ENCODE assay signal across 16 cellular contexts in genomic region chr17:82594571-82594970, GRCh38. TPM values are rescaled to one million over a fixed set of nuclear protein-coding genes. Genes with fewer than 3 reads are reported as not detected.
DNase-seq lines count a peak whose midpoint lies in the region; ATAC-seq, FAIRE-seq and TF ChIP-seq lines count a peak whose summit lies in the region.
"Had no signal": no experiment of that assay in that cellular context is flagged by ENCODE, and none has a peak within 500 bp of the region (broad histone marks: within the 10 kb centered on the region; RNA-seq: fewer than 3 reads in every experiment).

No MANE protein-coding gene starts in this region.

- H3K36me3 ChIP-seq in Panc1 (ENCODE audit: control insufficient read depth, insufficient read depth, low read length) (peaks cover 4% of the 10 kb centered on the region; the same call in 1 of the 2 replicates), K562 (ENCODE audit: control insufficient read depth, insufficient read depth, low read length) (peaks cover 89% of the 10 kb centered on the region; the same call in 2 of the 3 replicates)

- TF ChIP-seq EP300 in K562 (IDR thresholded peaks at IDR 0.05; ENCODE audit: low read length): no peak

- no peak for FAIRE-seq in K562 (lab: Jason Lieb, UNC)

- POLR2A ChIA-PET in activated CD4-positive, alpha-beta T cell treated with anti-CD3 and anti-CD28 coated beads, Interleukin-2, amount 10 ng/mL, durations not matched to agents 7 days and 5 days (lab: Charles Lee): no interaction called here
- POLR2A ChIA-PET in Panc1 (lab: Charles Lee) (interaction anchor here (0.6 to 0.7 kb wide), 2 partner anchors 54 to 362 kb away, joined by 8 to 9 read pairs; no protein-coding TSS in a partner anchor), K562 (lab: Yijun Ruan, JAX) (interaction anchor here (0.6 kb wide), 2 partner anchors 9 to 49 kb away, joined by 4 read pairs; no protein-coding TSS in a partner anchor)

- H3K27ac Mint-ChIP-seq in activated CD4-positive, alpha-beta T cell treated with anti-CD3 and anti-CD28 coated beads, Interleukin-2, amount 10 ng/mL, durations not matched to agents 7 days and 5 days: peak overlapping the region; percentile 88
- H3K27ac Mint-ChIP-seq in nephron progenitor cell: peak overlapping the region; percentile 57

- no peak overlapping the region for H3K9ac ChIP-seq in K562 (ENCODE audit: insufficient read depth in 1 of 2, low read depth in 2 of 2, low read length in 2 of 2)

- no peak for DNase-seq in activated CD4-positive, alpha-beta T cell treated with anti-CD3 and anti-CD28 coated beads, Interleukin-2, amount 10 ng/mL, durations not matched to agents 7 days and 5 days
- DNase-seq in activated CD4-positive, alpha-beta T cell treated with anti-CD3 and anti-CD28 coated beads for 4 hours: no peak
- DNase-seq in Panc1 (ENCODE audit: low read depth, low spot score): no peak
- no peak for DNase-seq in K562 (ENCODE audit: extremely low read depth in 1 of 4, low spot score in 3 of 4)
- no peak for DNase-seq in nephron progenitor cell
- DNase-seq in epidermal melanocyte (ENCODE audit: insufficient read length, low spot score): no peak
- no peak for DNase-seq in GM03348 (ENCODE audit: low spot score)
- DNase-seq: activated CD4-positive, CD25-positive, alpha-beta regulatory T cell; activated T-cell treated with anti-CD3 and anti-CD28 coated beads, Interleukin-2, amount 50 U/mL, for 1 hour; aorta; COR-L47; KG1; SW 1271 had no signal

- CTCF ChIA-PET in activated CD4-positive, alpha-beta T cell treated with anti-CD3 and anti-CD28 coated beads, Interleukin-2, amount 10 ng/mL, durations not matched to agents 7 days and 5 days (lab: Charles Lee): interaction anchor here (1.0 kb wide), 1 partner anchor 15 kb away, joined by 3 read pairs; no protein-coding TSS in a partner anchor
- CTCF ChIA-PET in Panc1 (lab: Charles Lee) (interaction anchor here (0.7 kb wide), 1 partner anchor 187 kb away, joined by 4 read pairs; no protein-coding TSS in a partner anchor), K562 (lab: Yijun Ruan, JAX; ENCODE audit: low intra/inter-chr PET ratio) (no interaction called here)

- H3K4me3 Mint-ChIP-seq in activated CD4-positive, alpha-beta T cell treated with anti-CD3 and anti-CD28 coated beads, Interleukin-2, amount 10 ng/mL, durations not matched to agents 7 days and 5 days: peak overlapping the region; percentile 72
- H3K4me3 Mint-ChIP-seq in nephron progenitor cell: no peak overlapping the region

- no peak overlapping the region for H3K4me2 ChIP-seq in K562 (ENCODE audit: insufficient read depth, low read length)

- peaks cover 49% of the 10 kb centered on the region for H3K4me1 Mint-ChIP-seq in activated CD4-positive, alpha-beta T cell treated with anti-CD3 and anti-CD28 coated beads, Interleukin-2, amount 10 ng/mL, durations not matched to agents 7 days and 5 days
- peaks cover 38% of the 10 kb centered on the region for H3K4me1 Mint-ChIP-seq in nephron progenitor cell

- peaks cover 20% of the 10 kb centered on the region for H3K79me2 ChIP-seq in K562 (ENCODE audit: control insufficient read depth, insufficient read depth, low read length)

- no peak overlapping the region for H2AFZ ChIP-seq in K562 (ENCODE audit: low read depth, low read length)

- no peak for TF ChIP-seq CTCF in Panc1 (IDR thresholded peaks at IDR 0.05)
- no peak for TF ChIP-seq CTCF in K562 (IDR thresholded peaks at IDR 0.05 in 2 of 3, conservative IDR thresholded peaks at IDR 0.05 in 1 of 3; ENCODE audit: insufficient read depth in 2 of 3, low read depth in 1 of 3, low read length in 3 of 3)
- TF ChIP-seq CTCF in nephron progenitor cell (IDR thresholded peaks at IDR 0.05): no peak

- intact Hi-C loops in Panc1 (cut with micrococcal nuclease; ENCODE audit: unreplicated experiment): no loop called here
- intact Hi-C loops in K562 (cut with micrococcal nuclease): no loop called here

- 94% methylated on average over 11 of the region's 11 CpGs for WGBS in K562 (ENCODE audit: insufficient coverage, low coverage, missing lambda C conversion rate)

- ATAC-seq in Panc1: no peak
- ATAC-seq in K562: no peak
- no peak for ATAC-seq in GM21825 (IDR thresholded peaks at IDR 0.05; ENCODE audit: unreplicated experiment)
- ATAC-seq: gastroesophageal sphincter had no signal

- TF ChIP-seq POLR2A in K562 (conservative IDR thresholded peaks at IDR 0.05): no peak

- no peaks in the 10 kb centered on the region for H3K27me3 Mint-ChIP-seq in activated CD4-positive, alpha-beta T cell treated with anti-CD3 and anti-CD28 coated beads, Interleukin-2, amount 10 ng/mL, durations not matched to agents 7 days and 5 days
- peaks cover 4% of the 10 kb centered on the region for H3K27me3 Mint-ChIP-seq in nephron progenitor cell (ENCODE audit: low read depth, poor library complexity)

- in situ Hi-C loops in Panc1 (cut with HindIII; ENCODE audit: low pct_unique_long_range_greater_than_20kb, low sequenced_read_pairs) (no loop called here), K562 (cut with MboI) (no loop called here)

- no peaks in the 10 kb centered on the region for H3K9me3 Mint-ChIP-seq in activated CD4-positive, alpha-beta T cell treated with anti-CD3 and anti-CD28 coated beads, Interleukin-2, amount 10 ng/mL, durations not matched to agents 7 days and 5 days
- no peaks in the 10 kb centered on the region for H3K9me3 Mint-ChIP-seq in nephron progenitor cell

- TF ChIP-seq RAD21 in K562 (CRISPR knock-in tag; conservative IDR thresholded peaks at IDR 0.05 in 1 of 2, IDR thresholded peaks at IDR 0.05 in 1 of 2): no peak

- no peaks in the 10 kb centered on the region for H4K20me1 ChIP-seq in K562 (replicated peaks; ENCODE audit: control insufficient read depth, insufficient read depth, low read length)

- H3K4me1 ChIP-seq in Panc1 (ENCODE audit: control insufficient read depth, insufficient read depth, low read length): peaks cover 19% of the 10 kb centered on the region
- peaks cover 0 to 39% of the 10 kb centered on the region in 2 experiments; a peak in 2 of 5 replicates for H3K4me1 ChIP-seq in K562 (replicated peaks in 1 of 2; ENCODE audit: control insufficient read depth in 2 of 2, insufficient read depth in 2 of 2, low read length in 2 of 2)

- TSS peak; percentile 6 for BruUV-seq in Panc1 (replicated peaks; lab: Mats Ljungman, UMichigan)
- BruUV-seq in K562 (replicated peaks; lab: Mats Ljungman, UMichigan): no TSS peak

- no peak overlapping the region for H3K27ac ChIP-seq in Panc1 (ENCODE audit: low read length)
- no peak overlapping the region for H3K27ac ChIP-seq in K562 (ENCODE audit: extremely low read depth, low read depth, low read length)
- H3K27ac ChIP-seq: epithelial cell of prostate had no signal

- H3K9me1 ChIP-seq in K562 (ENCODE audit: control insufficient read depth, insufficient read depth, low read length): peaks cover 6% of the 10 kb centered on the region

- H3K9me3 ChIP-seq in Panc1 (ENCODE audit: control insufficient read depth, insufficient read depth, low read depth, low read length): no peaks in the 10 kb centered on the region
- H3K9me3 ChIP-seq in K562 (replicated peaks; ENCODE audit: control insufficient read depth, insufficient read depth, low read depth, low read length): no peaks in the 10 kb centered on the region
- H3K9me3 ChIP-seq: gastroesophageal sphincter had no signal

- H3K27me3 ChIP-seq in Panc1 (ENCODE audit: control insufficient read depth, insufficient read depth, low read length): no peaks in the 10 kb centered on the region
- no peaks in the 10 kb centered on the region for H3K27me3 ChIP-seq in K562 (ENCODE audit: control insufficient read depth in 2 of 2, insufficient read depth in 2 of 2, low read length in 2 of 2)
- H3K27me3 ChIP-seq: gastroesophageal sphincter had no signal

- H3K4me3 ChIP-seq in Panc1 (ENCODE audit: low read depth in 2 of 2, low read length in 2 of 2): no peak overlapping the region
- H3K4me3 ChIP-seq in K562: no peak overlapping the region

- peaks cover 24% of the 10 kb centered on the region for H3K36me3 Mint-ChIP-seq in activated CD4-positive, alpha-beta T cell treated with anti-CD3 and anti-CD28 coated beads, Interleukin-2, amount 10 ng/mL, durations not matched to agents 7 days and 5 days (ENCODE audit: low read depth)
- peaks cover 46% of the 10 kb centered on the region for H3K36me3 Mint-ChIP-seq in nephron progenitor cell (ENCODE audit: low read depth)

TF ChIP-seq in K562, 482 proteins besides CTCF, POLR2A, EP300 and RAD21 (continues in another document):
- TF ChIP-seq RBM15 (IDR thresholded peaks at IDR 0.05; ENCODE audit: insufficient read depth, low read length) (no peak), JUN (IDR thresholded peaks at IDR 0.05; ENCODE audit: borderline replicate concordance, low read depth, low read length) (no peak), JUN (CRISPR knock-in tag; IDR thresholded peaks at IDR 0.05; ENCODE audit: borderline replicate concordance) (no peak), POLR2G (IDR thresholded peaks at IDR 0.05; ENCODE audit: low read depth, low read length) (0 out of 2 replicates have a peak, but pooled peaks have one; percentile 26), RBM22 (IDR thresholded peaks at IDR 0.05; ENCODE audit: low read depth, low read length, poor library complexity, severe bottlenecking) (no peak)

RNA-seq across cellular contexts. Expression of gene WDR45B, which starts 53.7 kb away (rescaled TPM):
- 10 to 100 TPM; 33.5 to 36.4 TPM for total RNA-seq in activated CD4-positive, alpha-beta T cell treated with anti-CD3 and anti-CD28 coated beads, Interleukin-2, amount 10 ng/mL, durations not matched to agents 7 days and 5 days
- total RNA-seq in Panc1 (2021; ENCODE audit: unreplicated experiment) (132 TPM), K562 (2014; rRNA removed) (30.6 and 36.8 TPM in 2 replicates), K562 (2014; rRNA removed; fragmentation: Illumina TruSeq; extraction: Trizol) (27.9 and 30.0 TPM in 2 replicates), K562 (2015; rRNA removed; fragmentation: Illumina TruSeq; extraction: Trizol) (35.2 and 35.9 TPM in 2 replicates), K562 (2021) (35.8 and 38.3 TPM in 2 replicates)
- 134 TPM for polyA plus RNA-seq in Panc1 (2012; ENCODE audit: insufficient read length)
- total RNA-seq in K562 (2011; cell fraction: chromatin; rRNA removed; ENCODE audit: low replicate concordance): 83.1 and 109 TPM in 2 replicates
- 50.1 and 60.7 TPM in 2 replicates for total RNA-seq in K562 (2011; cell fraction: nucleolus; rRNA removed)
- 83.7 and 86.3 TPM in 2 replicates for total RNA-seq in K562 (2011; cell fraction: nucleoplasm; rRNA removed)
- polyA plus RNA-seq in K562 (2011; rRNA removed) (74.4 and 75.8 TPM in 2 replicates), K562 (2014; fragmentation: Illumina TruSeq; extraction: Trizol) (39.2 and 40.0 TPM in 2 replicates), K562 (2014; fragmentation: Nextera tagmentation; extraction: Ambion mirVana) (1 to 10 TPM in 1 of 2 experiments, under 1 TPM in 1; 0.72 to 1.9 TPM), K562 (2014; rRNA removed) (43.1 and 46.1 TPM in 2 replicates)
- polyA plus RNA-seq in K562 (2011; cell fraction: cytosol; rRNA removed): 58.3 and 60.5 TPM in 2 replicates
- polyA plus RNA-seq in K562 (2011; cell fraction: nucleus; rRNA removed): 106 and 133 TPM in 2 replicates
- 38.1 and 40.3 TPM in 2 replicates for polyA plus RNA-seq in K562 (2012)
- polyA minus RNA-seq in K562 (2011; rRNA and poly(A)+ RNA removed): 37.0 and 42.6 TPM in 2 replicates
- polyA minus RNA-seq in K562 (2011; cell fraction: cytosol; rRNA and poly(A)+ RNA removed): 28.9 and 36.0 TPM in 2 replicates
- 29.6 and 30.9 TPM in 2 replicates for polyA minus RNA-seq in K562 (2011; cell fraction: nucleus; rRNA and poly(A)+ RNA removed)
